Comparison of ENCODE assay signal across 9 cellular contexts in genomic region chr1:26276432-26276838, GRCh38. TPM values are rescaled to one million over a fixed set of nuclear protein-coding genes. Genes with fewer than 3 reads are reported as not detected.
DNase-seq lines count a peak whose midpoint lies in the region; ATAC-seq and TF ChIP-seq lines count a peak whose summit lies in the region.
"Had no signal": no experiment of that assay in that cellular context is flagged by ENCODE, and none has a peak within 500 bp of the region (broad histone marks: within the 10 kb centered on the region; RNA-seq: fewer than 3 reads in every experiment).

No MANE protein-coding gene starts in this region.

- H3K4me3 Mint-ChIP-seq in WTC11: no peak overlapping the region

- H3K4me1 ChIP-seq in Peyer's patch (peaks cover 17 to 55% (median 41%) of the 10 kb centered on the region in 4 donors), esophagus squamous epithelium (peaks cover 55 to 68% (median 56%) of the 10 kb centered on the region in 3 donors), skeletal muscle satellite cell (ENCODE audit: control insufficient read depth, insufficient read depth, low read length) (peaks cover 61% of the 10 kb centered on the region)

- H3K9me3 Mint-ChIP-seq in WTC11: no peaks in the 10 kb centered on the region

- H3K27ac Mint-ChIP-seq in WTC11: no peak overlapping the region

- no peak for ATAC-seq in WTC11

- peaks cover 25% of the 10 kb centered on the region for H3K4me1 Mint-ChIP-seq in WTC11

- POLR2A ChIA-PET in WTC11 (lab: Charles Lee): interaction anchor here (1.1 kb wide), 1 partner anchor 9 kb away, joined by 4 read pairs; no protein-coding TSS in a partner anchor

- CTCF ChIA-PET in WTC11 (lab: Charles Lee): interaction anchor here (0.9 to 2.9 kb wide), 26 partner anchors 9 to 182 kb away, joined by 3 to 35 read pairs (median 6); partner anchors contain the start of genes CATSPER4, CD52, CEP85 and ZNF593

- WGBS in esophagus squamous epithelium, 2 donors: 0% methylated on average over 2 of the region's 2 CpGs; no CpG with 5 or more reads in 1 of the 2 donors

- no peaks in the 10 kb centered on the region for H3K9me3 ChIP-seq in Peyer's patch
- no peaks in the 10 kb centered on the region for H3K9me3 ChIP-seq in esophagus squamous epithelium
- H3K9me3 ChIP-seq in skeletal muscle satellite cell (replicated peaks; ENCODE audit: low read length): no peaks in the 10 kb centered on the region

- H3K9ac ChIP-seq in skeletal muscle satellite cell (ENCODE audit: low read depth, low read length): peak overlapping the region; percentile 21

- H3K27me3 ChIP-seq in Peyer's patch (no peaks in the 10 kb centered on the region), esophagus squamous epithelium (no peaks in the 10 kb centered on the region), skeletal muscle satellite cell (ENCODE audit: control insufficient read depth, insufficient read depth, low read length) (no peaks in the 10 kb centered on the region)

- peaks cover 0 to 5% (median 0%) of the 10 kb centered on the region in 3 donors for H3K36me3 ChIP-seq in Peyer's patch
- peaks cover 0 to 25% (median 0%) of the 10 kb centered on the region in 3 donors for H3K36me3 ChIP-seq in esophagus squamous epithelium
- peaks cover 34% of the 10 kb centered on the region for H3K36me3 ChIP-seq in skeletal muscle satellite cell (ENCODE audit: insufficient read depth, low read length)

- TF ChIP-seq POLR2A in Peyer's patch (IDR thresholded peaks at IDR 0.05) (no peak), esophagus squamous epithelium (IDR thresholded peaks at IDR 0.05) (peak in 1 of 4 donors; percentile 26)

- no peak for TF ChIP-seq CTCF in Peyer's patch (IDR thresholded peaks at IDR 0.05)
- TF ChIP-seq CTCF in esophagus squamous epithelium (IDR thresholded peaks at IDR 0.05): no peak
- TF ChIP-seq CTCF in WTC11 (IDR thresholded peaks at IDR 0.05): no peak

- H3K4me3 ChIP-seq in Peyer's patch (no peak overlapping the region), esophagus squamous epithelium (no peak overlapping the region), skeletal muscle satellite cell (ENCODE audit: low read length) (peak overlapping the region; percentile 29)

- intact Hi-C loops in esophagus squamous epithelium (cut with DNase I): no loop called here

- DNase-seq in DMS 273 treated with DMSO at 0.1 percent for 48 hours (lab: John Stamatoyannopoulos, UW): peak; percentile 74
- DNase-seq in Peyer's patch: peak in 1 of 3 donors; percentile 68
- DNase-seq in esophagus squamous epithelium (lab: John Stamatoyannopoulos, UW): no peak
- no peak for DNase-seq in NCI-H2227 (lab: John Stamatoyannopoulos, UW; ENCODE audit: unreplicated experiment)
- no peak for DNase-seq in activated CD4-positive, alpha-beta T cell treated with anti-CD3 and anti-CD28 coated beads, Interleukin-2, amount 50 U/mL, for 48 hours
- DNase-seq in middle frontal gyrus (ENCODE audit: extremely low spot score, low spot score): no peak
- no peak for DNase-seq in WTC11 (ENCODE audit: low spot score)

- H3K36me3 Mint-ChIP-seq in WTC11: peaks cover 63% of the 10 kb centered on the region

- H3K27me3 Mint-ChIP-seq in WTC11 (ENCODE audit: low read depth): no peaks in the 10 kb centered on the region

- H3K27ac ChIP-seq in Peyer's patch: peak overlapping the region; percentile 63 to 96 (median 92)
- H3K27ac ChIP-seq in esophagus squamous epithelium: peak overlapping the region; percentile 99 to 100 (median 99)

- peak overlapping the region; percentile 58 for H3K4me2 ChIP-seq in skeletal muscle satellite cell (ENCODE audit: low read length)

TF ChIP-seq in WTC11, 78 proteins besides CTCF, POLR2A, EP300 and RAD21 (continues in another document):
- TF ChIP-seq MXD4 (CRISPR knock-in tag; IDR thresholded peaks at IDR 0.05; ENCODE audit: borderline replicate concordance) (no peak), ZBTB21 (CRISPR knock-in tag; IDR thresholded peaks at IDR 0.05; ENCODE audit: borderline replicate concordance) (no peak), ZNF416 (CRISPR knock-in tag; IDR thresholded peaks at IDR 0.05) (no peak), RELA (CRISPR knock-in tag; IDR thresholded peaks at IDR 0.05; ENCODE audit: borderline replicate concordance) (no peak), ARID4B (CRISPR knock-in tag; IDR thresholded peaks at IDR 0.05; ENCODE audit: borderline replicate concordance) (no peak), ZNF138 (CRISPR knock-in tag; conservative IDR thresholded peaks at IDR 0.05) (no peak), SMAD4 (CRISPR knock-in tag; IDR thresholded peaks at IDR 0.05) (no peak), FOXK1 (CRISPR knock-in tag; IDR thresholded peaks at IDR 0.05) (no peak), SP1 (CRISPR knock-in tag; conservative IDR thresholded peaks at IDR 0.05) (no peak)
- TF ChIP-seq, protein P1, sequence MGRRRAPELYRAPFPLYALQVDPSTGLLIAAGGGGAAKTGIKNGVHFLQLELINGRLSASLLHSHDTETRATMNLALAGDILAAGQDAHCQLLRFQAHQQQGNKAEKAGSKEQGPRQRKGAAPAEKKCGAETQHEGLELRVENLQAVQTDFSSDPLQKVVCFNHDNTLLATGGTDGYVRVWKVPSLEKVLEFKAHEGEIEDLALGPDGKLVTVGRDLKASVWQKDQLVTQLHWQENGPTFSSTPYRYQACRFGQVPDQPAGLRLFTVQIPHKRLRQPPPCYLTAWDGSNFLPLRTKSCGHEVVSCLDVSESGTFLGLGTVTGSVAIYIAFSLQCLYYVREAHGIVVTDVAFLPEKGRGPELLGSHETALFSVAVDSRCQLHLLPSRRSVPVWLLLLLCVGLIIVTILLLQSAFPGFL (CRISPR knock-in tag; IDR thresholded peaks at IDR 0.05; ENCODE audit: borderline replicate concordance): no peak
- TF ChIP-seq, protein P2, sequence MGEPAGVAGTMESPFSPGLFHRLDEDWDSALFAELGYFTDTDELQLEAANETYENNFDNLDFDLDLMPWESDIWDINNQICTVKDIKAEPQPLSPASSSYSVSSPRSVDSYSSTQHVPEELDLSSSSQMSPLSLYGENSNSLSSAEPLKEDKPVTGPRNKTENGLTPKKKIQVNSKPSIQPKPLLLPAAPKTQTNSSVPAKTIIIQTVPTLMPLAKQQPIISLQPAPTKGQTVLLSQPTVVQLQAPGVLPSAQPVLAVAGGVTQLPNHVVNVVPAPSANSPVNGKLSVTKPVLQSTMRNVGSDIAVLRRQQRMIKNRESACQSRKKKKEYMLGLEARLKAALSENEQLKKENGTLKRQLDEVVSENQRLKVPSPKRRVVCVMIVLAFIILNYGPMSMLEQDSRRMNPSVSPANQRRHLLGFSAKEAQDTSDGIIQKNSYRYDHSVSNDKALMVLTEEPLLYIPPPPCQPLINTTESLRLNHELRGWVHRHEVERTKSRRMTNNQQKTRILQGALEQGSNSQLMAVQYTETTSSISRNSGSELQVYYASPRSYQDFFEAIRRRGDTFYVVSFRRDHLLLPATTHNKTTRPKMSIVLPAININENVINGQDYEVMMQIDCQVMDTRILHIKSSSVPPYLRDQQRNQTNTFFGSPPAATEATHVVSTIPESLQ (CRISPR knock-in tag; IDR thresholded peaks at IDR 0.05): no peak
- TF ChIP-seq, protein P3, sequence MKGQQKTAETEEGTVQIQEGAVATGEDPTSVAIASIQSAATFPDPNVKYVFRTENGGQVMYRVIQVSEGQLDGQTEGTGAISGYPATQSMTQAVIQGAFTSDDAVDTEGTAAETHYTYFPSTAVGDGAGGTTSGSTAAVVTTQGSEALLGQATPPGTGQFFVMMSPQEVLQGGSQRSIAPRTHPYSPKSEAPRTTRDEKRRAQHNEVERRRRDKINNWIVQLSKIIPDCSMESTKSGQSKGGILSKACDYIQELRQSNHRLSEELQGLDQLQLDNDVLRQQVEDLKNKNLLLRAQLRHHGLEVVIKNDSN (CRISPR knock-in tag; IDR thresholded peaks at IDR 0.05): no peak

RNA-seq across cellular contexts. Expression of gene SH3BGRL3, which starts 3.5 kb away (rescaled TPM):
- total RNA-seq in Peyer's patch: 10 to 100 TPM; 62.7 to 91.8 (median 89.6) TPM
- total RNA-seq in esophagus squamous epithelium: 100 to 1,000 TPM in 2 of 4 donors, 10 to 100 TPM in 2; 76.9 to 163 (median 106) TPM
- total RNA-seq in skeletal muscle satellite cell (2012; rRNA removed): 36.2 and 43.2 TPM in 2 replicates
- 70.8 to 92.9 TPM (median 92.3 TPM) in 3 replicates for total RNA-seq in WTC11 (2021)

RNA-seq across cellular contexts. Expression of gene UBXN11, which starts 30.0 kb away (rescaled TPM):
- 10 to 100 TPM in 3 of 4 donors, 1 to 10 TPM in 1; 3.9 to 68.5 (median 18.2) TPM for total RNA-seq in Peyer's patch
- total RNA-seq in esophagus squamous epithelium: 1 to 10 TPM; 3.2 to 9.2 (median 3.7) TPM
- 2.8 TPM in 2 replicates for total RNA-seq in skeletal muscle satellite cell (2012; rRNA removed)
- total RNA-seq in WTC11 (2021): 12.4 to 14.1 TPM (median 14.1 TPM) in 3 replicates

RNA-seq across cellular contexts. Expression of gene CD52, which starts 41.3 kb away (rescaled TPM):
- total RNA-seq in Peyer's patch (100 to 1,000 TPM in 1 of 4 donors, 10 to 100 TPM in 1, 1 to 10 TPM in 2; 4.7 to 135 (median 13.6) TPM), esophagus squamous epithelium (10 to 100 TPM in 2 of 4 donors, 1 to 10 TPM in 2; 1.9 to 22.1 (median 9.4) TPM), WTC11 (2021) (2.8 to 3.7 TPM (median 3.4 TPM) in 3 replicates)
- total RNA-seq in skeletal muscle satellite cell (2012; rRNA removed): not detected in 2 replicates
- total RNA-seq: dermis blood vessel endothelial cell had no signal

RNA-seq across cellular contexts. Expression of gene CEP85, which starts 42.4 kb away (rescaled TPM):
- 10 to 100 TPM; 11.0 to 32.2 (median 12.9) TPM for total RNA-seq in Peyer's patch
- total RNA-seq in esophagus squamous epithelium: 10 to 100 TPM in 3 of 4 donors, 1 to 10 TPM in 1; 7.5 to 14.7 (median 12.5) TPM
- 6.3 and 8.3 TPM in 2 replicates for total RNA-seq in skeletal muscle satellite cell (2012; rRNA removed)
- total RNA-seq in WTC11 (2021): 32.0 to 40.8 TPM (median 35.3 TPM) in 3 replicates
